In the genomic region with DNA sequence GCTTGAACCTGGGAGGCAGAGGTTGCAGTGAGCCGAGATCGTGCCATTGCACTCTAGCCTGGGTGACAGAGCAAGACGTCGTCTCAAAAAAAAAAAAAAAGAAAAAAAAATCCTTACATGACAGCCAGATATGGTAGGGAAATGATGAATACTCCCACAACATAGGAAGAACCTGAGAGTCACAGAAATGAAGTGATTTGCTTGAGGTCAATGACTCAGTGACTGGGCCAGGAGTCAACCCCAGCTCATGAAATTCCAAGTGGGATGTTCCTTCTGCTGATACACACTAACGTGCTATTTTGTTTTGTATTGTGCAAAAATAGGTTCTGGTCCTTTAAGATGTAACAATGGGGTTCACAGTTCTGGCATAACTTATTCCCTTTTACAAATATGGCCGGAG, we compare ENCODE assay signal across 10 cellular contexts. TPM values are rescaled to one million over a fixed set of nuclear protein-coding genes. Genes with fewer than 3 reads are reported as not detected.
DNase-seq lines count a peak whose midpoint lies in the region; ATAC-seq and TF ChIP-seq lines count a peak whose summit lies in the region.
"Had no signal": no experiment of that assay in that cellular context is flagged by ENCODE, and none has a peak within 500 bp of the region (broad histone marks: within the 10 kb centered on the region; RNA-seq: fewer than 3 reads in every experiment).

No MANE protein-coding gene starts in this region.

- no peaks in the 10 kb centered on the region for H3K27me3 Mint-ChIP-seq in activated naive CD4-positive, alpha-beta T cell treated with anti-CD3 and anti-CD28 coated beads, Interleukin-2, amount 50 U/mL, for 24 hours

- no peak for DNase-seq in activated naive CD4-positive, alpha-beta T cell treated with Interleukin-2 at 50 U/mL for 16 hours
- DNase-seq in activated T-cell treated with anti-CD3 and anti-CD28 coated beads, Interleukin-2, amount 50 U/mL, for 48 hours = peak; percentile 27 to 39
- DNase-seq in foreskin fibroblast (peak; percentile 88 to 95), uterus (peak; percentile 60 to 71), ascending aorta (ENCODE audit: low spot score in 2 of 2) (no peak)
- DNase-seq: activated CD4-positive, alpha-beta T cell treated with anti-CD3 and anti-CD28 coated beads, Interleukin-2, amount 50 U/mL, for 48 hours; NCI-H510A had no signal

- H3K27ac ChIP-seq in uterus (peak overlapping the region; percentile 52 to 75), ascending aorta (no peak overlapping the region)

- peak overlapping the region; percentile 93 for H3K27ac Mint-ChIP-seq in activated naive CD4-positive, alpha-beta T cell treated with anti-CD3 and anti-CD28 coated beads, Interleukin-2, amount 50 U/mL, for 24 hours

- intact Hi-C loops in uterus (cut with DNase I; ENCODE audit: low total_unique reads) (no loop called here), ascending aorta (cut with DNase I) (no loop called here)

- H3K4me1 ChIP-seq in uterus = peaks cover 0 to 5% of the 10 kb centered on the region in 2 donors
- peaks cover 4 to 9% of the 10 kb centered on the region in 2 donors for H3K4me1 ChIP-seq in ascending aorta

- H3K27me3 ChIP-seq in uterus = no peaks in the 10 kb centered on the region
- no peaks in the 10 kb centered on the region for H3K27me3 ChIP-seq in ascending aorta

- peaks cover 14% of the 10 kb centered on the region for H3K36me3 Mint-ChIP-seq in activated naive CD4-positive, alpha-beta T cell treated with anti-CD3 and anti-CD28 coated beads, Interleukin-2, amount 50 U/mL, for 24 hours

- no peaks in the 10 kb centered on the region for H3K36me3 ChIP-seq in uterus
- peaks cover 0 to 6% of the 10 kb centered on the region in 2 donors for H3K36me3 ChIP-seq in ascending aorta

- no peak for TF ChIP-seq POLR2A in uterus (IDR thresholded peaks at IDR 0.05)

- H3K9me3 ChIP-seq in uterus (no peaks in the 10 kb centered on the region), ascending aorta (no peaks in the 10 kb centered on the region)

- H3K4me3 ChIP-seq in foreskin fibroblast (ENCODE audit: low read depth in 1 of 2, low read length in 2 of 2) (no peak overlapping the region), uterus (no peak overlapping the region), ascending aorta (no peak overlapping the region)

- TF ChIP-seq CTCF in foreskin fibroblast (IDR thresholded peaks at IDR 0.05; ENCODE audit: low read depth, low read length) = no peak
- TF ChIP-seq CTCF in uterus (IDR thresholded peaks at IDR 0.05) = no peak
- TF ChIP-seq CTCF in ascending aorta (IDR thresholded peaks at IDR 0.05) = no peak

- H3K4me3 Mint-ChIP-seq in activated naive CD4-positive, alpha-beta T cell treated with anti-CD3 and anti-CD28 coated beads, Interleukin-2, amount 50 U/mL, for 24 hours = peak overlapping the region; percentile 74

- no peaks in the 10 kb centered on the region for H3K9me3 Mint-ChIP-seq in activated naive CD4-positive, alpha-beta T cell treated with anti-CD3 and anti-CD28 coated beads, Interleukin-2, amount 50 U/mL, for 24 hours

- H3K4me1 Mint-ChIP-seq in activated naive CD4-positive, alpha-beta T cell treated with anti-CD3 and anti-CD28 coated beads, Interleukin-2, amount 50 U/mL, for 24 hours = peaks cover 79% of the 10 kb centered on the region

- ATAC-seq in GM19455 (IDR thresholded peaks at IDR 0.05; ENCODE audit: unreplicated experiment) (no peak), HG03378 (IDR thresholded peaks at IDR 0.05; ENCODE audit: unreplicated experiment) (no peak)

RNA-seq across cellular contexts. Expression of a gene that starts 9.0 kb away (rescaled TPM):
- total RNA-seq in uterus = 10 to 100 TPM in 3 of 4 donors, 1 to 10 TPM in 1; 5.1 to 27.6 (median 13.1) TPM
- 1.9 TPM for total RNA-seq in ascending aorta

RNA-seq across cellular contexts. Expression of a gene that starts 19.3 kb away (rescaled TPM):
- total RNA-seq in uterus (10 to 100 TPM in 1 of 4 donors, 1 to 10 TPM in 3; 1.3 to 63.6 (median 5.6) TPM), ascending aorta (22.7 TPM)

Comparison
In these comparisons a context has a peak if more than half of its experiments do, and no peak if none do; other contexts are left out.
1. DNase-seq: peak in activated T-cell treated with anti-CD3 and anti-CD28 coated beads, Interleukin-2, amount 50 U/mL, for 48 hours (2 of 2), foreskin fibroblast (2 of 2) and uterus (2 of 2); none in activated naive CD4-positive, alpha-beta T cell treated with Interleukin-2 at 50 U/mL for 16 hours (single experiment) and ascending aorta (0 of 2).
2. H3K27ac ChIP-seq: peak in uterus (2 of 2); none in ascending aorta (0 of 2).